Comparison of ENCODE assay signal across 8 cellular contexts in the genomic region with DNA sequence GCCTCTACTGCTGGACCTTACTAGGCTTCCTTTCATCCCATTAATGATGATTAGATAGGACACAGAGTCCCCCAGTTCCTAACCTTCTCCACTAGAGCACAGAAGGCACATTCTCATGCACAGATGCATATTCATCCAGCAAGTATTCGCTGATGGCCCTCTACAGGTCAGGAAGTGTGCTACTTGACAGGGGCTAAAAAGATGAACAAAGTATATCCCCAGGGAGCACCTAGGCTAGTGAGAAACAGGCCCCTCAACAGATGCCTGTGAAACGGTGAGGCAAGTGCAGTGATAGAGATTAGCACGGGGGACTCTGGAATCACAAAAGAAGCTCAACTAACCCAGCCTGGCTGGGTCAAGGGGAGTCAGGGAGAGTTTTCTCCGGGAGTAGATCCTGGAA.
DNase-seq lines count a peak whose midpoint lies in the region; ATAC-seq, FAIRE-seq and TF ChIP-seq lines count a peak whose summit lies in the region.

No MANE protein-coding gene starts in this region.

- DNase-seq in A673 (ENCODE audit: low spot score) (peak; percentile 49), NCI-H1694 treated with DMSO at 0.1 percent for 48 hours (lab: John Stamatoyannopoulos, UW) (peak; percentile 64), fibroblast of lung (ENCODE audit: low read depth in 2 of 2) (peak in 1 of 2 donors; percentile 25), H54 (ENCODE audit: insufficient read length, low spot score) (no peak), NOMO-1 (lab: John Stamatoyannopoulos, UW; ENCODE audit: unreplicated experiment in 2 of 2) (no peak), NCI-H187 (lab: John Stamatoyannopoulos, UW) (no peak), HK-2 (ENCODE audit: unreplicated experiment) (no peak)

- no peak overlapping the region for H2AFZ ChIP-seq in fibroblast of lung (ENCODE audit: low read length)

- intact Hi-C loops in A673 (cut with micrococcal nuclease; ENCODE audit: unreplicated experiment): no loop called here

- FAIRE-seq in H54 (lab: Jason Lieb, UNC): no peak

- no peaks in the 10 kb centered on the region for H3K79me2 ChIP-seq in fibroblast of lung (ENCODE audit: control insufficient read depth, insufficient read depth, low read length)

- no peak for TF ChIP-seq POLR2A in H54 (IDR thresholded peaks at IDR 0.05; ENCODE audit: low read depth, low read length)

- H3K4me1 ChIP-seq in A673 (ENCODE audit: insufficient read depth, low read length, poor library complexity, severe bottlenecking) (peaks cover 15% of the 10 kb centered on the region), fibroblast of lung (ENCODE audit: control insufficient read depth, extremely low read depth, insufficient read depth, low read length) (peaks cover 2% of the 10 kb centered on the region)

- H3K27me3 ChIP-seq in A673 (replicated peaks; ENCODE audit: insufficient read depth, low read depth, low read length, poor library complexity) (no peaks in the 10 kb centered on the region), fibroblast of lung (ENCODE audit: control insufficient read depth, insufficient read depth, low read length) (no peaks in the 10 kb centered on the region)

- no TSS peak for BruUV-seq in A673 (replicated peaks; lab: Mats Ljungman, UMichigan)

- H3K4me2 ChIP-seq in fibroblast of lung (ENCODE audit: extremely low read depth, insufficient read depth, low read length): no peak overlapping the region

- no peak overlapping the region for H3K27ac ChIP-seq in A673 (ENCODE audit: low read depth, low read length, poor library complexity, severe bottlenecking)
- H3K27ac ChIP-seq in fibroblast of lung (ENCODE audit: insufficient read depth, low read length): no peak overlapping the region

- no peaks in the 10 kb centered on the region for H3K36me3 ChIP-seq in A673 (ENCODE audit: insufficient read depth, low read length, poor library complexity, severe bottlenecking)
- H3K36me3 ChIP-seq in fibroblast of lung (ENCODE audit: control insufficient read depth, insufficient read depth, low read length): no peaks in the 10 kb centered on the region

- CTCF ChIA-PET in A673 (lab: Charles Lee): no interaction called here

- no peak overlapping the region for H3K9ac ChIP-seq in fibroblast of lung (ENCODE audit: insufficient read depth, low read length)

- POLR2A ChIA-PET in A673 (lab: Charles Lee; ENCODE audit: low non-redundant PET): no interaction called here

- H3K9me3 ChIP-seq in A673 (ENCODE audit: low read depth, low read length, poor library complexity, severe bottlenecking): no peaks in the 10 kb centered on the region
- no peaks in the 10 kb centered on the region for H3K9me3 ChIP-seq in fibroblast of lung (ENCODE audit: control insufficient read depth, insufficient read depth, low read depth, low read length)

- no peaks in the 10 kb centered on the region for H4K20me1 ChIP-seq in fibroblast of lung (ENCODE audit: control insufficient read depth, extremely low read depth, insufficient read depth, low read length)

- H3K4me3 ChIP-seq in A673 (ENCODE audit: low read depth, low read length, poor library complexity, severe bottlenecking) (no peak overlapping the region), fibroblast of lung (replicated peaks in 1 of 4; ENCODE audit: control extremely low read depth in 1 of 4, insufficient read depth in 1 of 4, low read depth in 3 of 4, low read length in 4 of 4) (no peak overlapping the region)

- TF ChIP-seq CTCF in A673 (conservative IDR thresholded peaks at IDR 0.05; ENCODE audit: low read depth, low read length) (peak; percentile 42), fibroblast of lung (conservative IDR thresholded peaks at IDR 0.05 in 1 of 2, IDR thresholded peaks at IDR 0.05 in 1 of 2; ENCODE audit: low read depth in 1 of 2, low read length in 2 of 2) (peak; percentile 10 to 27)

- ATAC-seq in GM19395 (IDR thresholded peaks at IDR 0.05; ENCODE audit: unreplicated experiment): peak; percentile 65

Comparison
In these comparisons a context has a peak if more than half of its experiments do, and no peak if none do; other contexts are left out.
1. DNase-seq: peak in A673 (single experiment) and NCI-H1694 treated with DMSO at 0.1 percent for 48 hours (single experiment); none in H54 (single experiment), NOMO-1 (0 of 2), NCI-H187 (0 of 2) and HK-2 (single experiment).